Comparison of ENCODE assay signal across 1 cellular context in genomic region chr13:114212096-114212495, GRCh38.
A peak's percentile ranks its signal among the peaks of the same experiment; 100 is the strongest.
TF ChIP-seq lines count a peak whose summit lies in the region.

No MANE protein-coding gene starts in this region.

TF ChIP-seq in endothelial cell of umbilical vein, 7 proteins besides CTCF, POLR2A, EP300 and RAD21 (continued from another document):
- TF ChIP-seq GATA2 (IDR thresholded peaks at IDR 0.05; ENCODE audit: insufficient read depth, insufficient read length, low read depth, low read length), result peak; percentile 84
- TF ChIP-seq POLR2AphosphoS5 (IDR thresholded peaks at IDR 0.05; ENCODE audit: insufficient read depth, low read depth, low read length), result peak; percentile 52
- TF ChIP-seq MYC (IDR thresholded peaks at IDR 0.05; ENCODE audit: low read depth, low read length), result no peak
- TF ChIP-seq JUN (IDR thresholded peaks at IDR 0.05; ENCODE audit: borderline replicate concordance, insufficient read depth, insufficient read length, low read depth), result peak; percentile 95
- TF ChIP-seq EZH2 (IDR thresholded peaks at IDR 0.05; ENCODE audit: borderline replicate concordance, low read depth, low read length, severe bottlenecking), result no peak
TF ChIP-seq in endothelial cell of umbilical vein: peak in this region for 4.
